13 cellular contexts compared by ENCODE assay signal in genomic region chr3:194267744-194268658, GRCh38.
DNase-seq lines count a peak whose midpoint lies in the region; ATAC-seq and TF ChIP-seq lines count a peak whose summit lies in the region.
"Had no signal": no experiment of that assay in that cellular context is flagged by ENCODE, and none has a peak within 500 bp of the region (broad histone marks: within the 10 kb centered on the region; RNA-seq: fewer than 3 reads in every experiment).

No MANE protein-coding gene starts in this region.

- TF ChIP-seq RAD21 in HCT116 (IDR thresholded peaks at IDR 0.05; ENCODE audit: low read depth) = no peak

- no peaks in the 10 kb centered on the region for H4K20me1 ChIP-seq in HCT116 (ENCODE audit: insufficient read depth)

- H3K27ac ChIP-seq in HCT116 (ENCODE audit: low read depth, low read length) = no peak overlapping the region
- H3K27ac ChIP-seq in right atrium auricular region = peak overlapping the region; percentile 88 to 95
- H3K27ac ChIP-seq: cardiac muscle cell had no signal

- H3K27me3 ChIP-seq in HCT116 (ENCODE audit: insufficient read depth, low read length) (no peaks in the 10 kb centered on the region), right atrium auricular region (no peaks in the 10 kb centered on the region)
- H3K27me3 ChIP-seq: cardiac muscle cell had no signal

- no peaks in the 10 kb centered on the region for H3K9me2 ChIP-seq in HCT116 (ENCODE audit: insufficient read depth)

- TF ChIP-seq POLR2A in HCT116 (IDR thresholded peaks at IDR 0.05; ENCODE audit: borderline replicate concordance, extremely low read depth, insufficient read depth, insufficient read length) = no peak

- no peak overlapping the region for H3K9ac ChIP-seq in HCT116 (ENCODE audit: low read length)

- CTCF ChIA-PET in HCT116 (lab: Charles Lee) = no interaction called here

- no peaks in the 10 kb centered on the region for H3K79me2 ChIP-seq in HCT116 (ENCODE audit: insufficient read depth, low read length)

- POLR2A ChIA-PET in HCT116 (lab: Charles Lee) = no interaction called here

- intact Hi-C loops in HCT116 (cut with micrococcal nuclease) (loop anchor here (5.0 kb wide), 1 partner anchor 131 kb away; the partner anchor contains the start of gene HES1), posterior vena cava (cut with DNase I) (loop anchor here in 1 of 2 donors (5.0 kb wide), 1 partner anchor 131 kb away; the partner anchor contains the start of gene HES1)

- ATAC-seq in HCT116 = no peak
- no peak for ATAC-seq in HG02588 (IDR thresholded peaks at IDR 0.05; ENCODE audit: unreplicated experiment)

- BruUV-seq in HCT116 (replicated peaks; lab: Mats Ljungman, UMichigan) = no TSS peak

- no peaks in the 10 kb centered on the region for H3K36me3 ChIP-seq in HCT116 (ENCODE audit: control insufficient read depth in 1 of 2, insufficient read depth in 2 of 2, low read length in 2 of 2)
- no peaks in the 10 kb centered on the region for H3K36me3 ChIP-seq in right atrium auricular region
- H3K36me3 ChIP-seq: cardiac muscle cell had no signal

- H3K9me3 ChIP-seq in HCT116 (ENCODE audit: control insufficient read depth in 1 of 2, insufficient read depth in 1 of 2, low read depth in 1 of 2, low read length in 2 of 2) (no peaks in the 10 kb centered on the region), right atrium auricular region (no peaks in the 10 kb centered on the region)

- in situ Hi-C loops in ACHN (cut with HindIII; ENCODE audit: low pct_ligation_motif_present, low pct_unique_long_range_greater_than_20kb, low sequenced_read_pairs) = no loop called here

- H2AFZ ChIP-seq in HCT116 (ENCODE audit: low read depth, low read length, poor library complexity, severe bottlenecking) = no peak overlapping the region

- DNase-seq in HCT116 (ENCODE audit: low read depth, low spot score) (no peak), choroid plexus epithelial cell (ENCODE audit: low read depth) (peak; percentile 16), right atrium auricular region (ENCODE audit: low spot score) (peak; percentile 92), posterior vena cava (ENCODE audit: low spot score) (peak; percentile 87), ACHN (no peak), NCI-H1092 treated with DMSO at 0.1 percent for 48 hours (lab: John Stamatoyannopoulos, UW) (no peak)
- no peak for DNase-seq in activated CD4-positive, alpha-beta T cell treated with anti-CD3 and anti-CD28 coated beads, Interleukin-2, amount 50 U/mL, for 1 hour
- DNase-seq: activated naive CD4-positive, alpha-beta T cell; NCI-H2081; NCI-H82; SHP77 treated with DMSO at 0.1 percent for 48 hours had no signal

- TF ChIP-seq CTCF in HCT116 (IDR thresholded peaks at IDR 0.05 in 2 of 3, conservative IDR thresholded peaks at IDR 0.05 in 1 of 3; ENCODE audit: borderline replicate concordance in 1 of 3, insufficient read depth in 1 of 3, low read depth in 2 of 3, low read length in 2 of 3) (no peak), choroid plexus epithelial cell (conservative IDR thresholded peaks at IDR 0.05; ENCODE audit: low read depth, low read length) (no peak), right atrium auricular region (IDR thresholded peaks at IDR 0.05) (no peak)

- H3K4me1 ChIP-seq in HCT116 (ENCODE audit: control insufficient read depth in 1 of 2, insufficient read depth in 2 of 2, low read length in 2 of 2) (peaks cover 49 to 55% of the 10 kb centered on the region in 2 experiments), right atrium auricular region (peaks cover 0 to 91% of the 10 kb centered on the region in 2 donors)

- no peak overlapping the region for H3K4me2 ChIP-seq in HCT116 (ENCODE audit: low read length)

- H3K4me3 ChIP-seq in HCT116 (replicated peaks in 1 of 2; ENCODE audit: low read depth in 1 of 2, low read length in 2 of 2) (no peak overlapping the region), choroid plexus epithelial cell (ENCODE audit: low read depth, low read length) (no peak overlapping the region), right atrium auricular region (no peak overlapping the region)
- H3K4me3 ChIP-seq: cardiac muscle cell had no signal

- RAD21 ChIA-PET in HCT116 (lab: Charles Lee; ENCODE audit: low non-redundant PET in 1 of 2, low total read pairs in 2 of 2, uncharacterized antibody in 2 of 2, unreplicated experiment in 2 of 2) = no interaction called here

TF ChIP-seq in HCT116, 20 proteins besides CTCF, POLR2A, EP300 and RAD21:
- TF ChIP-seq ZNF274 (IDR thresholded peaks at IDR 0.05; ENCODE audit: low read depth, low read length) (no peak), TCF7L2 (IDR thresholded peaks at IDR 0.05; ENCODE audit: borderline replicate concordance, extremely low read depth, insufficient read depth, insufficient read length) (peak; percentile 7), YY1 (IDR thresholded peaks at IDR 0.05; ENCODE audit: extremely low read depth, insufficient replicate concordance, low read depth, low read length) (no peak), ZFX (IDR thresholded peaks at IDR 0.05) (no peak; the same call in 1 of the 2 replicates), REST (IDR thresholded peaks at IDR 0.05; ENCODE audit: low read depth) (no peak), CBX3 (IDR thresholded peaks at IDR 0.05; ENCODE audit: low read depth) (no peak)
- TF ChIP-seq, protein P1, sequence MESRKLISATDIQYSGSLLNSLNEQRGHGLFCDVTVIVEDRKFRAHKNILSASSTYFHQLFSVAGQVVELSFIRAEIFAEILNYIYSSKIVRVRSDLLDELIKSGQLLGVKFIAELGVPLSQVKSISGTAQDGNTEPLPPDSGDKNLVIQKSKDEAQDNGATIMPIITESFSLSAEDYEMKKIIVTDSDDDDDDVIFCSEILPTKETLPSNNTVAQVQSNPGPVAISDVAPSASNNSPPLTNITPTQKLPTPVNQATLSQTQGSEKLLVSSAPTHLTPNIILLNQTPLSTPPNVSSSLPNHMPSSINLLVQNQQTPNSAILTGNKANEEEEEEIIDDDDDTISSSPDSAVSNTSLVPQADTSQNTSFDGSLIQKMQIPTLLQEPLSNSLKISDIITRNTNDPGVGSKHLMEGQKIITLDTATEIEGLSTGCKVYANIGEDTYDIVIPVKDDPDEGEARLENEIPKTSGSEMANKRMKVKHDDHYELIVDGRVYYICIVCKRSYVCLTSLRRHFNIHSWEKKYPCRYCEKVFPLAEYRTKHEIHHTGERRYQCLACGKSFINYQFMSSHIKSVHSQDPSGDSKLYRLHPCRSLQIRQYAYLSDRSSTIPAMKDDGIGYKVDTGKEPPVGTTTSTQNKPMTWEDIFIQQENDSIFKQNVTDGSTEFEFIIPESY (IDR thresholded peaks at IDR 0.05; ENCODE audit: extremely low read depth, insufficient replicate concordance, low read length) = no peak

Comparison
In these comparisons a context has a peak if more than half of its experiments do, and no peak if none do; other contexts are left out.
1. DNase-seq: peak in choroid plexus epithelial cell (single experiment), right atrium auricular region (single experiment) and posterior vena cava (single experiment); none in HCT116 (single experiment), ACHN (single experiment), NCI-H1092 treated with DMSO at 0.1 percent for 48 hours (single experiment) and activated CD4-positive, alpha-beta T cell treated with anti-CD3 and anti-CD28 coated beads, Interleukin-2, amount 50 U/mL, for 1 hour (single experiment).